ENCODE assay signal across 8 cellular contexts in the genomic region with DNA sequence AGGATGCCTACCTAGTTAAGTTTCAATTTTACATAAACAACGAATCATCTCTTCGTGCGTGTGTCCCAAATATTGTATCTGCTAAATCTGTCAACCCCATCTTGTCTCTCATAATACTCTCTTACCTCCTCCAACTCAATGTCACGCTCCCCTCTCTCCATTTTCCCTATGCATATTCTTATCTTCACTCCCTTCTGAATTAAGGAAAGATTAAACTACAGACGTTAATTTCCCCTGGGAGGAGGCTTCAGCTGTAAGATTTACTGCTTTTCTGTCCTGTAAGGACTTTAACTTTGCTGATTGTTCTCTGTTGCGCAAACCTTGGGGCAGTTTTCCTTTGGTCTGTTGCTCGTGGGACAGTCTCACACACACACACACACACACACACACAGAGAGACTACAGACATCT. TPM values are rescaled to one million over a fixed set of nuclear protein-coding genes. Genes with fewer than 3 reads are reported as not detected.
DNase-seq lines count a peak whose midpoint lies in the region; ATAC-seq and TF ChIP-seq lines count a peak whose summit lies in the region.

No MANE protein-coding gene starts in this region.

- 8 to 24% methylated on average over 5 to 6 of the region's 7 CpGs for WGBS in gastroesophageal sphincter (ENCODE audit: low coverage in 1 of 2), 2 donors

- peaks cover 1% of the 10 kb centered on the region for H3K36me3 Mint-ChIP-seq in activated CD4-positive, alpha-beta memory T cell treated with anti-CD3 and anti-CD28 coated beads for 36 hours

- H2AFZ ChIP-seq in DND-41 (ENCODE audit: low read depth, low read length), result peak overlapping the region; percentile 93

- peak overlapping the region; percentile 80 for H3K9ac ChIP-seq in DND-41 (ENCODE audit: low read depth, low read length)

- peak overlapping the region; percentile 92 for H3K27ac Mint-ChIP-seq in activated CD4-positive, alpha-beta memory T cell treated with anti-CD3 and anti-CD28 coated beads for 36 hours

- DNase-seq in DND-41 (peak; percentile 5), pons (ENCODE audit: low spot score) (peak; percentile 42)
- no peak for DNase-seq in activated CD4-positive, alpha-beta memory T cell treated with anti-CD3 and anti-CD28 coated beads for 36 hours
- no peak for DNase-seq in stimulated activated CD4-positive, alpha-beta T cell treated with anti-CD3 and anti-CD28 coated beads, Interleukin-2, amount 100 ng/mL, for 48 hours
- no peak for DNase-seq in activated effector memory CD4-positive, alpha-beta T cell treated with Interleukin-2 at 50 U/mL for 16 hours

- H3K4me3 Mint-ChIP-seq in activated CD4-positive, alpha-beta memory T cell treated with anti-CD3 and anti-CD28 coated beads for 36 hours, result peak overlapping the region; percentile 96

- H3K79me2 ChIP-seq in DND-41 (ENCODE audit: insufficient read depth, low read length), result peaks cover 49% of the 10 kb centered on the region

- TF ChIP-seq EP300 in gastroesophageal sphincter (IDR thresholded peaks at IDR 0.05), result no peak

- TF ChIP-seq CTCF in DND-41 (IDR thresholded peaks at IDR 0.05; ENCODE audit: borderline replicate concordance, extremely low read depth, low read length, poor library complexity, severe bottlenecking), result no peak
- TF ChIP-seq CTCF in gastroesophageal sphincter (IDR thresholded peaks at IDR 0.05), result no peak

- TF ChIP-seq POLR2A in gastroesophageal sphincter (IDR thresholded peaks at IDR 0.05), result no peak

- H3K9me3 ChIP-seq in DND-41 (ENCODE audit: insufficient read depth, low read length, severe bottlenecking) (no peaks in the 10 kb centered on the region), gastroesophageal sphincter (no peaks in the 10 kb centered on the region)

- H3K27me3 Mint-ChIP-seq in activated CD4-positive, alpha-beta memory T cell treated with anti-CD3 and anti-CD28 coated beads for 36 hours, result no peaks in the 10 kb centered on the region

- H3K27me3 ChIP-seq in DND-41 (ENCODE audit: insufficient read depth, low read length, poor library complexity), result no peaks in the 10 kb centered on the region
- no peaks in the 10 kb centered on the region for H3K27me3 ChIP-seq in gastroesophageal sphincter

- H3K4me2 ChIP-seq in DND-41 (ENCODE audit: insufficient read depth, low read length), result peak overlapping the region; percentile 73

- peak overlapping the region; percentile 87 for H3K27ac ChIP-seq in DND-41 (ENCODE audit: low read length)
- peak overlapping the region; percentile 65 to 82 (median 80) for H3K27ac ChIP-seq in gastroesophageal sphincter

- H3K36me3 ChIP-seq in DND-41 (ENCODE audit: insufficient read depth, low read length) (no peaks in the 10 kb centered on the region), gastroesophageal sphincter (no peaks in the 10 kb centered on the region)

- H3K4me1 ChIP-seq in DND-41 (ENCODE audit: insufficient read depth, low read length), result peaks cover 27% of the 10 kb centered on the region
- peaks cover 0 to 28% (median 0%) of the 10 kb centered on the region in 3 donors for H3K4me1 ChIP-seq in gastroesophageal sphincter

- H3K4me1 Mint-ChIP-seq in activated CD4-positive, alpha-beta memory T cell treated with anti-CD3 and anti-CD28 coated beads for 36 hours (ENCODE audit: low read depth), result peaks cover 37% of the 10 kb centered on the region

- peak overlapping the region; percentile 68 to 84; a peak in 3 of 4 replicates for H3K4me3 ChIP-seq in DND-41 (ENCODE audit: low read depth in 1 of 2, low read length in 2 of 2)
- peak overlapping the region; percentile 63 to 78 for H3K4me3 ChIP-seq in gastroesophageal sphincter

- no peaks in the 10 kb centered on the region for H3K9me3 Mint-ChIP-seq in activated CD4-positive, alpha-beta memory T cell treated with anti-CD3 and anti-CD28 coated beads for 36 hours

- H4K20me1 ChIP-seq in DND-41 (ENCODE audit: insufficient read depth, low read length), result no peaks in the 10 kb centered on the region

- intact Hi-C loops in activated CD4-positive, alpha-beta memory T cell treated with anti-CD3 and anti-CD28 coated beads for 36 hours (cut with micrococcal nuclease), result loop anchor here (1.0 to 5.0 kb wide), 4 partner anchors 94 to 991 kb away; a partner anchor contains a TSS

- CTCF ChIA-PET in activated CD4-positive, alpha-beta memory T cell treated with anti-CD3 and anti-CD28 coated beads for 36 hours (lab: Charles Lee), result no interaction called here

- POLR2A ChIA-PET in activated CD4-positive, alpha-beta memory T cell treated with anti-CD3 and anti-CD28 coated beads for 36 hours (lab: Charles Lee), result interaction anchor here (0.6 to 0.7 kb wide), 2 partner anchors 35 to 383 kb away, joined by 3 to 4 read pairs; no protein-coding TSS in a partner anchor

- ATAC-seq in DND-41 (ENCODE audit: insufficient read depth, low read depth) (peak; percentile 30; the same call in 1 of the 3 replicates), HG02759 (IDR thresholded peaks at IDR 0.05; ENCODE audit: unreplicated experiment) (peak; percentile 29), gastroesophageal sphincter (peak; percentile 48), GM21717 (IDR thresholded peaks at IDR 0.05; ENCODE audit: unreplicated experiment) (no peak)

RNA-seq across cellular contexts. Expression of a gene that starts 0.5 kb away (rescaled TPM):
- 10 to 100 TPM; 45.6 to 47.5 TPM for total RNA-seq in activated CD4-positive, alpha-beta memory T cell treated with anti-CD3 and anti-CD28 coated beads for 36 hours
- total RNA-seq in gastroesophageal sphincter, result 10 to 100 TPM; 44.7 to 83.7 (median 69.6) TPM

Comparison
In these comparisons a context has a peak if more than half of its experiments do, and no peak if none do; other contexts are left out.
1. DNase-seq: peak in DND-41 (single experiment) and pons (single experiment); none in activated CD4-positive, alpha-beta memory T cell treated with anti-CD3 and anti-CD28 coated beads for 36 hours (single experiment), stimulated activated CD4-positive, alpha-beta T cell treated with anti-CD3 and anti-CD28 coated beads, Interleukin-2, amount 100 ng/mL, for 48 hours (0 of 2) and activated effector memory CD4-positive, alpha-beta T cell treated with Interleukin-2 at 50 U/mL for 16 hours (single experiment).